25 cellular contexts compared by ENCODE assay signal in genomic region chr1:47401761-47402160, GRCh38. TPM values are rescaled to one million over a fixed set of nuclear protein-coding genes. Genes with fewer than 3 reads are reported as not detected.
"Had no signal": no experiment of that assay in that cellular context is flagged by ENCODE, and none has a peak within 500 bp of the region (broad histone marks: within the 10 kb centered on the region; RNA-seq: fewer than 3 reads in every experiment).

No MANE protein-coding gene starts in this region.

- H3K9me3 ChIP-seq: SK-N-SH had no signal

- H3K4me2 ChIP-seq: SK-N-SH had no signal

- H3K27ac ChIP-seq: RWPE1 had no signal

- ATAC-seq: Panc1, PC-3 had no signal

- DNase-seq: KBM-7, MV-4-11, NCI-H1048, NCI-H1105 treated with DMSO at 0.1 percent for 48 hours, NCI-H1417 treated with DMSO at 0.1 percent for 48 hours, NCI-H146, NCI-H1694 treated with DMSO at 0.1 percent for 48 hours, NCI-H1930, NCI-H2081, NCI-H2107, NCI-H2227 treated with DMSO at 0.1 percent for 48 hours, NCI-H524 treated with DMSO at 0.1 percent for 48 hours, NCI-H69, NCI-H774, PC-3, SHP77, SK-N-SH, SW 1271 had no signal

- H3K9ac ChIP-seq: SK-N-SH had no signal

- H3K9me2 ChIP-seq: SK-N-SH had no signal

RNA-seq across cellular contexts. Expression of gene FOXE3, which starts 14.3 kb away (rescaled TPM):
- total RNA-seq: HT-29, LHCN-M2, MCF 10A, NCI-H460, PC-3, SK-MEL-5 had no signal
- polyA plus RNA-seq: SK-N-SH had no signal

RNA-seq across cellular contexts. Expression of gene FOXD2, which starts 36.1 kb away (rescaled TPM):
- polyA plus RNA-seq: SK-N-SH had no signal
